In genomic region chr1:34983700-34984355, GRCh38 we compare ENCODE assay signal across 8 cellular contexts. TPM values are rescaled to one million over a fixed set of nuclear protein-coding genes. Genes with fewer than 3 reads are reported as not detected.
DNase-seq lines count a peak whose midpoint lies in the region; ATAC-seq and TF ChIP-seq lines count a peak whose summit lies in the region.

No MANE protein-coding gene starts in this region.

- H3K27me3 ChIP-seq in heart left ventricle (no peaks in the 10 kb centered on the region), vagina (no peaks in the 10 kb centered on the region)

- H3K4me3 ChIP-seq in heart left ventricle (peak overlapping the region in 11 of 12 donors; percentile 52 to 99 (median 85)), astrocyte of the cerebellum (ENCODE audit: low read depth, low read length) (peak overlapping the region; percentile 75), vagina (peak overlapping the region; percentile 70 to 74)

- H3K27ac ChIP-seq in heart left ventricle (peak overlapping the region in 11 of 12 donors; percentile 74 to 98 (median 94)), vagina (peak overlapping the region; percentile 94)

- intact Hi-C loops in heart left ventricle (cut with DNase I), result loop anchor here in 4 of 10 donors (5.0 to 10.0 kb wide), 3 partner anchors 117 to 197 kb away; no protein-coding TSS in a partner anchor
- intact Hi-C loops in cardiac septum (cut with DNase I), result loop anchor here (10.0 kb wide), 1 partner anchor 119 kb away; no protein-coding TSS in a partner anchor
- intact Hi-C loops in vagina (cut with DNase I), result no loop called here

- peaks cover 0 to 38% (median 24%) of the 10 kb centered on the region in 9 donors for H3K36me3 ChIP-seq in heart left ventricle
- no peaks in the 10 kb centered on the region for H3K36me3 ChIP-seq in vagina

- TF ChIP-seq CTCF in heart left ventricle (IDR thresholded peaks at IDR 0.05) (no peak), astrocyte of the cerebellum (IDR thresholded peaks at IDR 0.05; ENCODE audit: low read depth, low read length, missing control alignments) (no peak), vagina (IDR thresholded peaks at IDR 0.05) (no peak)

- H3K27me3 Mint-ChIP-seq in memory B cell, result no peaks in the 10 kb centered on the region

- H3K4me1 Mint-ChIP-seq in memory B cell, result peaks cover 29% of the 10 kb centered on the region

- DNase-seq in heart left ventricle (no peak), cardiac septum (ENCODE audit: low spot score) (no peak), astrocyte of the cerebellum (ENCODE audit: low read depth) (no peak), memory B cell (ENCODE audit: low spot score in 2 of 2) (no peak), vagina (ENCODE audit: extremely low spot score in 2 of 2) (no peak), GF-D8 (lab: John Stamatoyannopoulos, UW) (no peak), iPS-NIHi7 (ENCODE audit: extremely low spot score) (no peak)
- no peak for DNase-seq in NK-92 treated with Interleukin-12 subunit alpha and Interleukin-12 subunit beta, amount 100 ng/mL, for 24 hours (lab: John Stamatoyannopoulos, UW)

- H3K27ac Mint-ChIP-seq in memory B cell, result peak overlapping the region; percentile 92

- H3K36me3 Mint-ChIP-seq in memory B cell, result peaks cover 6% of the 10 kb centered on the region

- no peaks in the 10 kb centered on the region for H3K9me3 ChIP-seq in heart left ventricle
- no peaks in the 10 kb centered on the region for H3K9me3 ChIP-seq in vagina

- no peak for TF ChIP-seq POLR2A in heart left ventricle (IDR thresholded peaks at IDR 0.05)
- no peak for TF ChIP-seq POLR2A in vagina (IDR thresholded peaks at IDR 0.05)

- no peaks in the 10 kb centered on the region for H3K9me3 Mint-ChIP-seq in memory B cell

- ATAC-seq in heart left ventricle (peak in 2 of 4 donors; percentile 3 to 22), memory B cell (ENCODE audit: low read depth) (no peak)

- H3K4me3 Mint-ChIP-seq in memory B cell, result peak overlapping the region; percentile 96

- H3K4me1 ChIP-seq in heart left ventricle (peaks cover 0 to 29% (median 18%) of the 10 kb centered on the region in 12 donors), vagina (peaks cover 31% of the 10 kb centered on the region)

- 60 to 78% (median 69%) methylated on average over 4 of the region's 4 CpGs for WGBS in heart left ventricle, 4 donors

- in situ Hi-C loops in astrocyte of the cerebellum (cut with HindIII; ENCODE audit: low sequenced_read_pairs), result no loop called here

RNA-seq across cellular contexts. Expression of gene TMEM35B, which starts 1.3 kb away (rescaled TPM):
- total RNA-seq in heart left ventricle (10 to 100 TPM in 4 of 9 donors, 1 to 10 TPM in 5; 4.0 to 19.9 (median 8.6) TPM), cardiac septum (8.5 TPM), vagina (44.0 TPM)
- polyA plus RNA-seq in heart left ventricle, result 10 to 100 TPM; 12.3 to 19.5 TPM

RNA-seq across cellular contexts. Expression of gene ZMYM6, which starts 47.9 kb away (rescaled TPM):
- total RNA-seq in heart left ventricle, result 10 to 100 TPM in 7 of 9 donors, 1 to 10 TPM in 2; 6.1 to 19.7 (median 14.5) TPM
- 10 to 100 TPM in 1 of 2 donors, 1 to 10 TPM in 1; 9.1 to 11.3 TPM for polyA plus RNA-seq in heart left ventricle
- total RNA-seq in cardiac septum, result 17.5 TPM
- 12.3 TPM for total RNA-seq in vagina

RNA-seq across cellular contexts. Expression of gene DLGAP3, which starts 54.4 kb away (rescaled TPM):
- under 1 TPM in 2 of 9 donors, not detected in 7; 0.07 to 0.51 TPM for total RNA-seq in heart left ventricle
- under 1 TPM in 1 of 2 donors, not detected in 1; 0.10 TPM for polyA plus RNA-seq in heart left ventricle
- 0.11 TPM for total RNA-seq in cardiac septum
- not detected for total RNA-seq in vagina
